In genomic region chr6:117346142-117346930, GRCh38 we compare ENCODE assay signal across 8 cellular contexts.
A peak's percentile ranks its signal among the peaks of the same experiment; 100 is the strongest.
DNase-seq lines count a peak whose midpoint lies in the region; ATAC-seq, FAIRE-seq and TF ChIP-seq lines count a peak whose summit lies in the region.

No MANE protein-coding gene starts in this region.

- POLR2A ChIA-PET in AG04450 (lab: Yijun Ruan, JAX) (no interaction called here), H1 (lab: Charles Lee; ENCODE audit: partially characterized antibody) (no interaction called here)

- ATAC-seq in GM18858 (IDR thresholded peaks at IDR 0.05; ENCODE audit: unreplicated experiment) (peak; percentile 43), GM18870 (IDR thresholded peaks at IDR 0.05; ENCODE audit: unreplicated experiment) (no peak), GM19023 (IDR thresholded peaks at IDR 0.05; ENCODE audit: unreplicated experiment) (no peak), HG02981 (IDR thresholded peaks at IDR 0.05; ENCODE audit: unreplicated experiment) (no peak)

- H3K56ac ChIP-seq in H1 (replicated peaks; ENCODE audit: insufficient read length, low read depth, low read length), result no peak overlapping the region

- H3K27ac Mint-ChIP-seq in osteocyte (ENCODE audit: unreplicated experiment), result no peak overlapping the region

- H3K4me1 Mint-ChIP-seq in osteocyte (ENCODE audit: unreplicated experiment), result no peaks in the 10 kb centered on the region

- no peak overlapping the region for H3K9ac ChIP-seq in H1 (replicated peaks in 1 of 4; ENCODE audit: extremely low read depth in 1 of 4, low read depth in 3 of 4, low read length in 3 of 4)

- H3K4ac ChIP-seq in H1 (replicated peaks; ENCODE audit: insufficient read length, low read depth, low read length), result no peak overlapping the region

- no peak overlapping the region for H3K27ac ChIP-seq in AG04450 (ENCODE audit: low read depth, low read length)
- H3K27ac ChIP-seq in H1 (ENCODE audit: low read depth, low read length), result no peak overlapping the region

- no peak overlapping the region for H4K8ac ChIP-seq in H1 (ENCODE audit: extremely low read depth, insufficient read depth, low read length)

- H2BK20ac ChIP-seq in H1 (ENCODE audit: low read length), result no peak overlapping the region

- H2BK5ac ChIP-seq in H1 (ENCODE audit: low read depth, low read length), result no peak overlapping the region

- peaks cover 55% of the 10 kb centered on the region for H3K27me3 Mint-ChIP-seq in osteocyte (ENCODE audit: unreplicated experiment)

- H3K9me3 Mint-ChIP-seq in osteocyte (ENCODE audit: unreplicated experiment), result no peaks in the 10 kb centered on the region

- no peak overlapping the region for H3K23ac ChIP-seq in H1 (ENCODE audit: insufficient read length)

- H3K4me2 ChIP-seq in H1 (ENCODE audit: insufficient read depth in 1 of 2, low read depth in 2 of 2, low read length in 2 of 2), result no peak overlapping the region

- H3K36me3 Mint-ChIP-seq in osteocyte (ENCODE audit: unreplicated experiment), result no peaks in the 10 kb centered on the region

- H3K9me3 ChIP-seq in AG04450 (ENCODE audit: control insufficient read depth, insufficient read depth, low read length) (no peaks in the 10 kb centered on the region), H1 (ENCODE audit: insufficient read depth in 2 of 2, low read depth in 1 of 2, low read length in 1 of 2) (no peaks in the 10 kb centered on the region)

- H2BK15ac ChIP-seq in H1 (ENCODE audit: low read length), result no peak overlapping the region

- no peak for DNase-seq in AG04450 (ENCODE audit: low read depth, low spot score)
- peak; percentile 15 for DNase-seq in NCI-H69 (lab: John Stamatoyannopoulos, UW)
- no peak for DNase-seq in H1 (ENCODE audit: low read depth in 1 of 2, low spot score in 2 of 2)
- DNase-seq in osteocyte (ENCODE audit: extremely low spot score, unreplicated experiment), result no peak

- TF ChIP-seq POLR2A in H1 (IDR thresholded peaks at IDR 0.05; ENCODE audit: control extremely low read depth in 1 of 2, low read depth in 2 of 2, low read length in 2 of 2), result no peak

- no peak overlapping the region for H3K18ac ChIP-seq in H1 (ENCODE audit: extremely low read depth, low read length)

- H4K5ac ChIP-seq in H1 (ENCODE audit: insufficient read length, low read depth, low read length), result no peak overlapping the region

- no peak overlapping the region for H2BK12ac ChIP-seq in H1 (ENCODE audit: low read depth, low read length)

- no peak overlapping the region for H4K91ac ChIP-seq in H1 (replicated peaks; ENCODE audit: insufficient read length, low read length)

- no peak overlapping the region for H3K4me3 Mint-ChIP-seq in osteocyte (ENCODE audit: unreplicated experiment)

- H3K79me1 ChIP-seq in H1 (ENCODE audit: low read depth, low read length), result no peaks in the 10 kb centered on the region

- TF ChIP-seq CTCF in AG04450 (IDR thresholded peaks at IDR 0.05; ENCODE audit: low read depth, low read length) (peak; percentile 49), H1 (IDR thresholded peaks at IDR 0.05; ENCODE audit: control extremely low read depth in 1 of 3, insufficient read depth in 1 of 3, low read depth in 1 of 3, low read length in 3 of 3) (peak in 1 of 3 experiments; percentile 18; a peak in 1 of 4 replicates), osteocyte (IDR thresholded peaks at IDR 0.05) (peak; percentile 58)

- H3K27me3 ChIP-seq in AG04450 (ENCODE audit: control insufficient read depth, insufficient read depth, low read length) (no peaks in the 10 kb centered on the region), H1 (replicated peaks in 1 of 4; ENCODE audit: control insufficient read depth in 3 of 4, extremely low read depth in 1 of 4, insufficient read depth in 3 of 4, low read length in 3 of 4) (no peaks in the 10 kb centered on the region)

- TF ChIP-seq RAD21 in H1 (IDR thresholded peaks at IDR 0.05 in 1 of 2, conservative IDR thresholded peaks at IDR 0.05 in 1 of 2; ENCODE audit: low read depth in 2 of 2, low read length in 2 of 2), result peak in 1 of 2 experiments; percentile 47; a peak in 3 of 4 replicates

- TF ChIP-seq EP300 in H1 (IDR thresholded peaks at IDR 0.05; ENCODE audit: borderline replicate concordance in 1 of 2, low read depth in 2 of 2, low read length in 2 of 2), result no peak

- H2AFZ ChIP-seq in H1 (ENCODE audit: low read length), result no peak overlapping the region

- no peak overlapping the region for H3K4me3 ChIP-seq in AG04450 (ENCODE audit: low read depth, low read length)
- no peak overlapping the region for H3K4me3 ChIP-seq in H1 (ENCODE audit: extremely low read depth in 1 of 4, insufficient read depth in 2 of 4, low read depth in 3 of 4, low read length in 4 of 4)

- 66% methylated on average over 7 of the region's 7 CpGs; no CpG with 5 or more reads in 1 of the 2 experiments for WGBS in H1 (ENCODE audit: extremely low coverage in 1 of 2, insufficient coverage in 1 of 2, insufficient read length in 1 of 2, insufficient replicate concordance in 2 of 2, low coverage in 1 of 2, low lambda C conversion rate in 2 of 2, missing lambda C conversion rate in 1 of 2), 2 experiments

- no peaks in the 10 kb centered on the region for H3K79me2 ChIP-seq in H1 (ENCODE audit: control insufficient read depth in 1 of 2, insufficient read depth in 2 of 2, low read length in 2 of 2)

- no peak overlapping the region for H3K14ac ChIP-seq in H1 (ENCODE audit: insufficient read length)

- H4K20me1 ChIP-seq in H1 (replicated peaks in 1 of 2; ENCODE audit: control insufficient read depth in 1 of 2, insufficient read depth in 2 of 2, low read length in 2 of 2), result no peaks in the 10 kb centered on the region

- peak; percentile 19 for FAIRE-seq in H1 (lab: Jason Lieb, UNC)

- no peaks in the 10 kb centered on the region for H3K36me3 ChIP-seq in H1 (ENCODE audit: control insufficient read depth in 2 of 4, insufficient read depth in 4 of 4, low read length in 3 of 4)

- no peaks in the 10 kb centered on the region for H3K23me2 ChIP-seq in H1 (ENCODE audit: low read depth, low read length)

- H2BK120ac ChIP-seq in H1 (replicated peaks; ENCODE audit: low read depth, low read length), result no peak overlapping the region

- CTCF ChIA-PET in AG04450 (lab: Charles Lee), result interaction anchor here (0.6 to 5.0 kb wide), 15 partner anchors 9 to 488 kb away, joined by 3 to 68 read pairs (median 4); no protein-coding TSS in a partner anchor
- CTCF ChIA-PET in H1 (lab: Charles Lee; ENCODE audit: partially characterized antibody), result interaction anchor here (0.8 to 1.6 kb wide), 8 partner anchors 9 to 1066 kb away, joined by 3 to 5 read pairs (median 4); no protein-coding TSS in a partner anchor

- no peaks in the 10 kb centered on the region for H3K4me1 ChIP-seq in H1 (replicated peaks in 1 of 4; ENCODE audit: control insufficient read depth in 3 of 4, insufficient read depth in 4 of 4, low read length in 3 of 4)

- no peak overlapping the region for H2AK5ac ChIP-seq in H1 (ENCODE audit: low read depth, low read length)

TF ChIP-seq in H1, 55 proteins besides CTCF, POLR2A, EP300 and RAD21:
- TF ChIP-seq CEBPB (IDR thresholded peaks at IDR 0.05; ENCODE audit: low read depth, low read length), result no peak
- TF ChIP-seq KDM4A (IDR thresholded peaks at IDR 0.05; ENCODE audit: low read depth, low read length, severe bottlenecking), result no peak
- TF ChIP-seq EZH2 (IDR thresholded peaks at IDR 0.05; ENCODE audit: low read depth, low read length, severe bottlenecking), result no peak
- no peak for TF ChIP-seq CBX5 (IDR thresholded peaks at IDR 0.05; ENCODE audit: low read depth, low read length)
- TF ChIP-seq NRF1 (IDR thresholded peaks at IDR 0.05; ENCODE audit: low read depth, low read length), result no peak
- TF ChIP-seq RBBP5 (IDR thresholded peaks at IDR 0.05; ENCODE audit: borderline replicate concordance, low read depth, low read length), result no peak
- no peak for TF ChIP-seq TCF12 (IDR thresholded peaks at IDR 0.05; ENCODE audit: low read depth, low read length)
- no peak for TF ChIP-seq TBP (IDR thresholded peaks at IDR 0.05; ENCODE audit: low read depth, low read length)
- TF ChIP-seq YY1 (IDR thresholded peaks at IDR 0.05; ENCODE audit: low read depth, low read length), result no peak
- TF ChIP-seq CREB1 (IDR thresholded peaks at IDR 0.05), result no peak
- no peak for TF ChIP-seq GTF2F1 (IDR thresholded peaks at IDR 0.05; ENCODE audit: borderline replicate concordance, low read depth, low read length)
- no peak for TF ChIP-seq POU5F1 (IDR thresholded peaks at IDR 0.05; ENCODE audit: low read depth, low read length)
- no peak for TF ChIP-seq CTBP2 (IDR thresholded peaks at IDR 0.05; ENCODE audit: borderline replicate concordance, insufficient read depth, insufficient read length, low read length)
- TF ChIP-seq RNF2 (IDR thresholded peaks at IDR 0.05; ENCODE audit: borderline replicate concordance, low read depth, low read length, missing control alignments, poor library complexity, severe bottlenecking), result no peak
- no peak for TF ChIP-seq USF2 (IDR thresholded peaks at IDR 0.05; ENCODE audit: low read length)
- no peak for TF ChIP-seq BCL11A (IDR thresholded peaks at IDR 0.05; ENCODE audit: low read depth in 2 of 2, low read length in 2 of 2)
- no peak for TF ChIP-seq SIX5 (IDR thresholded peaks at IDR 0.05; ENCODE audit: low read depth, low read length)
